In genomic region chr2:98396745-98397355, GRCh38 we compare ENCODE assay signal across 9 cellular contexts. TPM values are rescaled to one million over a fixed set of nuclear protein-coding genes. Genes with fewer than 3 reads are reported as not detected.
"Had no signal": no experiment of that assay in that cellular context is flagged by ENCODE, and none has a peak within 500 bp of the region (broad histone marks: within the 10 kb centered on the region; RNA-seq: fewer than 3 reads in every experiment).

No MANE protein-coding gene starts in this region.

- H3K9me3 Mint-ChIP-seq: HFFc6 had no signal

- H3K4me3 ChIP-seq: GM23248, HAP-1, K562 had no signal

- FAIRE-seq: K562 had no signal

- H3K4me3 Mint-ChIP-seq: HFFc6 had no signal

- H2AFZ ChIP-seq: GM23248 had no signal

- H3K9ac ChIP-seq: GM23248 had no signal

- H3K9me3 ChIP-seq: HAP-1 had no signal

- H3K27ac ChIP-seq: GM23248 had no signal

- H3K27ac Mint-ChIP-seq: HFFc6 had no signal

- DNase-seq: GM23248, H7, HFFc6, IMR-90, KG1 had no signal

- H3K36me3 ChIP-seq: HAP-1 had no signal

RNA-seq across cellular contexts. Expression of gene CNGA3, which starts 50.6 kb away (rescaled TPM):
- total RNA-seq: H4, HT-29, K562 had no signal
- polyA plus RNA-seq: IMR-90, K562 had no signal
